ENCODE assay signal across 1 cellular context in the genomic region with DNA sequence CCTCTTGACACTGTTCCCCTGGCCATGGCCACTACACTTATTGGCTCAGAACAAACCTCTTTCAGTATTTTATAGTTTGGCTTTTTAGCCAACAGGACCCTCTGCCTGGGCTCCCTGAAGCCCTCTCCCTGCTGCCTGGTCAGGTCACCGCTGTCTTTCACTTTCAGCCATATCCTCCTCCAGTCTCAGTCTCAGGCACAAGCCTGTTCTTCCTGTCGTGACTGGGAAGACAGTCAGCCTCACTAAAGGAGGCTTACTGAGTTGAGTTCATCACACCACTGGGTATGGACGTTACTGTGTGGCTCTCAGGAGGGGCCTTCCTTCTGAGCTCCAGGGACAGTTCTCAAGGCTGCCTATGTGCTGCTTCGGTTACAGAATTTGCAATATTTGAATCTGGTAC.
A peak's percentile ranks its signal among the peaks of the same experiment; 100 is the strongest.
TF ChIP-seq lines count a peak whose summit lies in the region.

No MANE protein-coding gene starts in this region.

TF ChIP-seq in HepG2, 621 proteins besides CTCF, POLR2A, EP300 and RAD21:
- TF ChIP-seq LCORL (IDR thresholded peaks at IDR 0.05) (no peak), LCORL (CRISPR knock-in tag; IDR thresholded peaks at IDR 0.05) (0 out of 2 replicates have a peak, but pooled peaks have one; percentile 14), TAF1 (CRISPR knock-in tag; IDR thresholded peaks at IDR 0.05) (peak; percentile 6; the same call in 1 of the 2 replicates)
- TF ChIP-seq, protein P1, sequence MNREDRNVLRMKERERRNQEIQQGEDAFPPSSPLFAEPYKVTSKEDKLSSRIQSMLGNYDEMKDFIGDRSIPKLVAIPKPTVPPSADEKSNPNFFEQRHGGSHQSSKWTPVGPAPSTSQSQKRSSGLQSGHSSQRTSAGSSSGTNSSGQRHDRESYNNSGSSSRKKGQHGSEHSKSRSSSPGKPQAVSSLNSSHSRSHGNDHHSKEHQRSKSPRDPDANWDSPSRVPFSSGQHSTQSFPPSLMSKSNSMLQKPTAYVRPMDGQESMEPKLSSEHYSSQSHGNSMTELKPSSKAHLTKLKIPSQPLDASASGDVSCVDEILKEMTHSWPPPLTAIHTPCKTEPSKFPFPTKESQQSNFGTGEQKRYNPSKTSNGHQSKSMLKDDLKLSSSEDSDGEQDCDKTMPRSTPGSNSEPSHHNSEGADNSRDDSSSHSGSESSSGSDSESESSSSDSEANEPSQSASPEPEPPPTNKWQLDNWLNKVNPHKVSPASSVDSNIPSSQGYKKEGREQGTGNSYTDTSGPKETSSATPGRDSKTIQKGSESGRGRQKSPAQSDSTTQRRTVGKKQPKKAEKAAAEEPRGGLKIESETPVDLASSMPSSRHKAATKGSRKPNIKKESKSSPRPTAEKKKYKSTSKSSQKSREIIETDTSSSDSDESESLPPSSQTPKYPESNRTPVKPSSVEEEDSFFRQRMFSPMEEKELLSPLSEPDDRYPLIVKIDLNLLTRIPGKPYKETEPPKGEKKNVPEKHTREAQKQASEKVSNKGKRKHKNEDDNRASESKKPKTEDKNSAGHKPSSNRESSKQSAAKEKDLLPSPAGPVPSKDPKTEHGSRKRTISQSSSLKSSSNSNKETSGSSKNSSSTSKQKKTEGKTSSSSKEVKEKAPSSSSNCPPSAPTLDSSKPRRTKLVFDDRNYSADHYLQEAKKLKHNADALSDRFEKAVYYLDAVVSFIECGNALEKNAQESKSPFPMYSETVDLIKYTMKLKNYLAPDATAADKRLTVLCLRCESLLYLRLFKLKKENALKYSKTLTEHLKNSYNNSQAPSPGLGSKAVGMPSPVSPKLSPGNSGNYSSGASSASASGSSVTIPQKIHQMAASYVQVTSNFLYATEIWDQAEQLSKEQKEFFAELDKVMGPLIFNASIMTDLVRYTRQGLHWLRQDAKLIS (CRISPR knock-in tag; IDR thresholded peaks at IDR 0.05) = no peak
